Comparison of ENCODE assay signal across 24 cellular contexts in genomic region chr11:3184732-3185347, GRCh38. TPM values are rescaled to one million over a fixed set of nuclear protein-coding genes. Genes with fewer than 3 reads are reported as not detected.
DNase-seq lines count a peak whose midpoint lies in the region; ATAC-seq, FAIRE-seq and TF ChIP-seq lines count a peak whose summit lies in the region.
"Had no signal": no experiment of that assay in that cellular context is flagged by ENCODE, and none has a peak within 500 bp of the region (broad histone marks: within the 10 kb centered on the region; RNA-seq: fewer than 3 reads in every experiment).

No MANE protein-coding gene starts in this region.

- peaks cover 7% of the 10 kb centered on the region for H3K27me3 Mint-ChIP-seq in neural progenitor cell (ENCODE audit: insufficient read depth, low read depth)

- H2AK5ac ChIP-seq in H1 (ENCODE audit: low read depth, low read length): no peak overlapping the region

- POLR2A ChIA-PET in H1 (lab: Charles Lee; ENCODE audit: partially characterized antibody): interaction anchor here (0.7 kb wide), 1 partner anchor 39 kb away, joined by 3 read pairs; no protein-coding TSS in a partner anchor

- TF ChIP-seq RAD21 in H1 (IDR thresholded peaks at IDR 0.05 in 1 of 2, conservative IDR thresholded peaks at IDR 0.05 in 1 of 2; ENCODE audit: low read depth in 2 of 2, low read length in 2 of 2): no peak

- H3K27ac ChIP-seq in H1 (ENCODE audit: low read depth, low read length): no peak overlapping the region
- H3K27ac ChIP-seq in neural progenitor cell: no peak overlapping the region

- H3K79me2 ChIP-seq in H1 (ENCODE audit: control insufficient read depth in 1 of 2, insufficient read depth in 2 of 2, low read length in 2 of 2) (no peaks in the 10 kb centered on the region), neural progenitor cell (ENCODE audit: low read depth) (no peaks in the 10 kb centered on the region)

- H4K8ac ChIP-seq in H1 (ENCODE audit: extremely low read depth, insufficient read depth, low read length): no peak overlapping the region

- no peak overlapping the region for H3K9ac ChIP-seq in H1 (replicated peaks in 1 of 4; ENCODE audit: extremely low read depth in 1 of 4, low read depth in 3 of 4, low read length in 3 of 4)
- H3K9ac ChIP-seq in neural progenitor cell: no peak overlapping the region

- no peak for TF ChIP-seq CTCF in H1 (IDR thresholded peaks at IDR 0.05; ENCODE audit: control extremely low read depth in 1 of 3, insufficient read depth in 1 of 3, low read depth in 1 of 3, low read length in 3 of 3)
- no peak for TF ChIP-seq CTCF in neural progenitor cell (IDR thresholded peaks at IDR 0.05)

- peaks cover 3% of the 10 kb centered on the region for H3K23me2 ChIP-seq in H1 (ENCODE audit: low read depth, low read length)

- no peak overlapping the region for H4K91ac ChIP-seq in H1 (replicated peaks; ENCODE audit: insufficient read length, low read length)

- FAIRE-seq in H1 (lab: Jason Lieb, UNC): no peak
- FAIRE-seq: A204.1, D721Med, GM12892, GM18507, HepG2 had no signal

- DNase-seq in CD1c-positive myeloid dendritic cell (ENCODE audit: extremely low spot score) (peak; percentile 8), OCI-M1 (lab: John Stamatoyannopoulos, UW) (peak; percentile 8), H1 (ENCODE audit: low read depth in 1 of 2, low spot score in 2 of 2) (no peak), neural progenitor cell (ENCODE audit: low spot score) (no peak), DMS79 (lab: John Stamatoyannopoulos, UW) (no peak)
- no peak for DNase-seq in stimulated activated CD4-positive, alpha-beta T cell treated with anti-CD3 and anti-CD28 coated beads, Interleukin-12 subunit alpha, Interleukin-12 subunit beta, amount 100 ng/mL, for 4 hours
- DNase-seq: ACHN; BE2C; C1 segment of cervical spinal cord; CD4-positive, alpha-beta T cell; GDM1; H7; HFFc6 had no signal

- peak overlapping the region; percentile 12 for H3K27ac Mint-ChIP-seq in neural progenitor cell
- H3K27ac Mint-ChIP-seq: CD4-positive, alpha-beta T cell; GM23338; HFFc6; IgD-negative memory B cell had no signal

- no peak for TF ChIP-seq EP300 in H1 (IDR thresholded peaks at IDR 0.05; ENCODE audit: borderline replicate concordance in 1 of 2, low read depth in 2 of 2, low read length in 2 of 2)

- H3K4me1 ChIP-seq in H1 (replicated peaks in 1 of 4; ENCODE audit: control insufficient read depth in 3 of 4, insufficient read depth in 4 of 4, low read length in 3 of 4) (peaks cover 5 to 14% (median 10%) of the 10 kb centered on the region in 4 experiments), neural progenitor cell (peaks cover 9% of the 10 kb centered on the region)
- H3K4me1 ChIP-seq: BE2C, Caco-2 had no signal

- H3K9me3 ChIP-seq in H1 (ENCODE audit: insufficient read depth in 2 of 2, low read depth in 1 of 2, low read length in 1 of 2) (0 out of 4 replicates have a peak, but pooled peaks cover 0 to 2% of the 10 kb centered on the region in 2 experiments), neural progenitor cell (ENCODE audit: low read depth) (no peaks in the 10 kb centered on the region)
- H3K9me3 ChIP-seq: BE2C, Caco-2 had no signal

- no peak overlapping the region for H2BK20ac ChIP-seq in H1 (ENCODE audit: low read length)

- no peak overlapping the region for H2BK15ac ChIP-seq in H1 (ENCODE audit: low read length)

- no peaks in the 10 kb centered on the region for H3K79me1 ChIP-seq in H1 (ENCODE audit: low read depth, low read length)

- no peak overlapping the region for H3K23ac ChIP-seq in H1 (ENCODE audit: insufficient read length)

- H3F3A ChIP-seq in neural progenitor cell (ENCODE audit: low read depth): peaks cover 14% of the 10 kb centered on the region

- H3K4me3 ChIP-seq in H1 (ENCODE audit: extremely low read depth in 1 of 4, insufficient read depth in 2 of 4, low read depth in 3 of 4, low read length in 4 of 4) (no peak overlapping the region), neural progenitor cell (no peak overlapping the region)
- H3K4me3 ChIP-seq: GM23338 had no signal

- WGBS in H1 (ENCODE audit: extremely low coverage in 1 of 2, insufficient coverage in 1 of 2, insufficient read length in 1 of 2, insufficient replicate concordance in 2 of 2, low coverage in 1 of 2, low lambda C conversion rate in 2 of 2, missing lambda C conversion rate in 1 of 2), 2 experiments: 87% methylated on average over 11 of the region's 11 CpGs; no CpG with 5 or more reads in 1 of the 2 experiments

- CTCF ChIA-PET in H1 (lab: Charles Lee; ENCODE audit: partially characterized antibody): interaction anchor here (1.2 to 1.6 kb wide), 2 partner anchors 19 to 36 kb away, joined by 4 to 5 read pairs; no protein-coding TSS in a partner anchor

- H2BK120ac ChIP-seq in H1 (replicated peaks; ENCODE audit: low read depth, low read length): no peak overlapping the region

- no peak overlapping the region for H2BK5ac ChIP-seq in H1 (ENCODE audit: low read depth, low read length)

- H3K36me3 ChIP-seq in H1 (ENCODE audit: control insufficient read depth in 2 of 4, insufficient read depth in 4 of 4, low read length in 3 of 4): no peaks in the 10 kb centered on the region
- H3K36me3 ChIP-seq in neural progenitor cell: no peaks in the 10 kb centered on the region
- H3K36me3 ChIP-seq: BE2C had no signal

- H3K4me2 ChIP-seq in H1 (ENCODE audit: insufficient read depth in 1 of 2, low read depth in 2 of 2, low read length in 2 of 2) (no peak overlapping the region), neural progenitor cell (no peak overlapping the region)
- H3K4me2 ChIP-seq: GM23338 had no signal

- H3K27me3 ChIP-seq in H1 (replicated peaks in 1 of 4; ENCODE audit: control insufficient read depth in 3 of 4, extremely low read depth in 1 of 4, insufficient read depth in 3 of 4, low read length in 3 of 4) (no peaks in the 10 kb centered on the region), neural progenitor cell (no peaks in the 10 kb centered on the region)
- H3K27me3 ChIP-seq: BE2C had no signal

- H4K20me1 ChIP-seq in H1 (replicated peaks in 1 of 2; ENCODE audit: control insufficient read depth in 1 of 2, insufficient read depth in 2 of 2, low read length in 2 of 2) (no peaks in the 10 kb centered on the region), neural progenitor cell (ENCODE audit: low read depth) (no peaks in the 10 kb centered on the region)

- no peak overlapping the region for H3K4ac ChIP-seq in H1 (replicated peaks; ENCODE audit: insufficient read length, low read depth, low read length)

- no peaks in the 10 kb centered on the region for H3K36me3 Mint-ChIP-seq in neural progenitor cell
- H3K36me3 Mint-ChIP-seq: IgD-negative memory B cell had no signal

- no peak for ATAC-seq in HG03354 (IDR thresholded peaks at IDR 0.05; ENCODE audit: poor library complexity, severe bottlenecking, unreplicated experiment)
- ATAC-seq: GM23338, HCT116, HepG2 had no signal

- TF ChIP-seq POLR2A in H1 (IDR thresholded peaks at IDR 0.05; ENCODE audit: control extremely low read depth in 1 of 2, low read depth in 2 of 2, low read length in 2 of 2): no peak

- no peak overlapping the region for H2BK12ac ChIP-seq in H1 (ENCODE audit: low read depth, low read length)

- no peak overlapping the region for H3K56ac ChIP-seq in H1 (replicated peaks; ENCODE audit: insufficient read length, low read depth, low read length)

- H3K9me3 Mint-ChIP-seq in neural progenitor cell: peaks cover 4% of the 10 kb centered on the region
- H3K9me3 Mint-ChIP-seq: CD4-positive, alpha-beta T cell; HFFc6 had no signal

- peak overlapping the region; percentile 71; the same call in 1 of the 2 replicates for H2AFZ ChIP-seq in H1 (ENCODE audit: low read length)
- no peak overlapping the region for H2AFZ ChIP-seq in neural progenitor cell (replicated peaks)
- H2AFZ ChIP-seq: GM23338 had no signal

- H3K4me1 Mint-ChIP-seq in neural progenitor cell: peaks cover 19% of the 10 kb centered on the region
- H3K4me1 Mint-ChIP-seq: IgD-negative memory B cell had no signal

- no peak overlapping the region for H4K5ac ChIP-seq in H1 (ENCODE audit: insufficient read length, low read depth, low read length)

- H3K14ac ChIP-seq in H1 (ENCODE audit: insufficient read length): no peak overlapping the region

- no peak overlapping the region for H3K4me3 Mint-ChIP-seq in neural progenitor cell
- H3K4me3 Mint-ChIP-seq: CD4-positive, alpha-beta T cell; GM23338; HFFc6; IgD-negative memory B cell had no signal

- H3K18ac ChIP-seq in H1 (ENCODE audit: extremely low read depth, low read length): no peak overlapping the region

RNA-seq across cellular contexts. Expression of gene OSBPL5, which starts 19.7 kb away (rescaled TPM):
- 7.9 and 9.9 TPM in 2 replicates for total RNA-seq in H1 (2021; fragmentation: NEBNext Ultra II Directional; extraction: Animal tissue kit (Norgen Biotek cat#: 25700))
- polyA plus RNA-seq in H1 (2011; rRNA removed): 3.4 and 6.0 TPM in 2 replicates
- 5.8 TPM for polyA plus RNA-seq in H1 (2011; cell fraction: cytosol; rRNA removed)
- 19.5 TPM for polyA plus RNA-seq in H1 (2011; cell fraction: nucleus; rRNA removed)
- polyA plus RNA-seq in H1 (2012, experiment 1 of 2): 3.8 to 7.3 TPM (median 6.6 TPM) in 4 replicates
- 4.9 TPM for polyA plus RNA-seq in H1 (2012, experiment 2 of 2)
- polyA plus RNA-seq in H1 (2013, experiment 1 of 2): 3.3 TPM
- 2.9 TPM for polyA plus RNA-seq in H1 (2013, experiment 2 of 2)
- 4.3 and 5.5 TPM in 2 replicates for polyA minus RNA-seq in H1 (2011; rRNA and poly(A)+ RNA removed)
- 9.7 TPM for polyA minus RNA-seq in H1 (2011; cell fraction: cytosol; rRNA and poly(A)+ RNA removed)
- polyA minus RNA-seq in H1 (2011; cell fraction: nucleus; rRNA and poly(A)+ RNA removed): 13.0 TPM
- total RNA-seq in neural progenitor cell (ENCODE audit: low replicate concordance): 6.2 and 20.1 TPM in 2 replicates
- total RNA-seq: HepG2 had no signal
- polyA plus RNA-seq: HepG2 had no signal

RNA-seq across cellular contexts. Expression of gene MRGPRG, which starts 33.8 kb away (rescaled TPM):
- total RNA-seq in H1 (2021; fragmentation: NEBNext Ultra II Directional; extraction: Animal tissue kit (Norgen Biotek cat#: 25700)): not detected in 2 replicates
- polyA plus RNA-seq in H1 (2011; rRNA removed): not detected in 2 replicates
- not detected for polyA plus RNA-seq in H1 (2011; cell fraction: cytosol; rRNA removed)
- not detected for polyA plus RNA-seq in H1 (2011; cell fraction: nucleus; rRNA removed)
- not detected in 4 replicates for polyA plus RNA-seq in H1 (2012, experiment 1 of 2)
- polyA plus RNA-seq in H1 (2012, experiment 2 of 2): not detected
- polyA plus RNA-seq in H1 (2013, experiment 1 of 2): not detected
- not detected for polyA plus RNA-seq in H1 (2013, experiment 2 of 2)
- not detected in 2 replicates for polyA minus RNA-seq in H1 (2011; rRNA and poly(A)+ RNA removed)
- polyA minus RNA-seq in H1 (2011; cell fraction: cytosol; rRNA and poly(A)+ RNA removed): not detected
- polyA minus RNA-seq in H1 (2011; cell fraction: nucleus; rRNA and poly(A)+ RNA removed): not detected
- total RNA-seq in neural progenitor cell (ENCODE audit: low replicate concordance): not detected in 2 replicates
- total RNA-seq: Caco-2; CD4-positive, alpha-beta T cell; Daoy; GM23338; H7; HepG2; HFFc6 had no signal
- polyA plus RNA-seq: GM23338, HepG2, IgD-negative memory B cell had no signal

RNA-seq across cellular contexts. Expression of gene MRGPRE, which starts 47.4 kb away (rescaled TPM):
- not detected in 2 replicates for total RNA-seq in H1 (2021; fragmentation: NEBNext Ultra II Directional; extraction: Animal tissue kit (Norgen Biotek cat#: 25700))
- polyA plus RNA-seq in H1 (2011; rRNA removed): not detected in 2 replicates
- polyA plus RNA-seq in H1 (2011; cell fraction: cytosol; rRNA removed): not detected
- not detected for polyA plus RNA-seq in H1 (2011; cell fraction: nucleus; rRNA removed)
- not detected in 4 replicates for polyA plus RNA-seq in H1 (2012, experiment 1 of 2)
- polyA plus RNA-seq in H1 (2012, experiment 2 of 2): not detected
- 0.04 TPM for polyA plus RNA-seq in H1 (2013, experiment 1 of 2)
- polyA plus RNA-seq in H1 (2013, experiment 2 of 2): not detected
- not detected in 2 replicates for polyA minus RNA-seq in H1 (2011; rRNA and poly(A)+ RNA removed)
- not detected for polyA minus RNA-seq in H1 (2011; cell fraction: cytosol; rRNA and poly(A)+ RNA removed)
- polyA minus RNA-seq in H1 (2011; cell fraction: nucleus; rRNA and poly(A)+ RNA removed): not detected
- total RNA-seq in neural progenitor cell (ENCODE audit: low replicate concordance): not detected in 2 replicates
- total RNA-seq: Caco-2; CD4-positive, alpha-beta T cell; Daoy; GM23338; H7; HepG2; HFFc6 had no signal
- polyA plus RNA-seq: GM23338, HepG2, IgD-negative memory B cell had no signal

Comparison
In these comparisons a context has a peak if more than half of its experiments do, and no peak if none do; other contexts are left out.
1. DNase-seq: peak in CD1c-positive myeloid dendritic cell (single experiment) and OCI-M1 (single experiment); none in H1 (0 of 2), neural progenitor cell (single experiment), DMS79 (single experiment) and stimulated activated CD4-positive, alpha-beta T cell treated with anti-CD3 and anti-CD28 coated beads, Interleukin-12 subunit alpha, Interleukin-12 subunit beta, amount 100 ng/mL, for 4 hours (single experiment).